Comparison of ENCODE assay signal across 16 cellular contexts in the genomic region with DNA sequence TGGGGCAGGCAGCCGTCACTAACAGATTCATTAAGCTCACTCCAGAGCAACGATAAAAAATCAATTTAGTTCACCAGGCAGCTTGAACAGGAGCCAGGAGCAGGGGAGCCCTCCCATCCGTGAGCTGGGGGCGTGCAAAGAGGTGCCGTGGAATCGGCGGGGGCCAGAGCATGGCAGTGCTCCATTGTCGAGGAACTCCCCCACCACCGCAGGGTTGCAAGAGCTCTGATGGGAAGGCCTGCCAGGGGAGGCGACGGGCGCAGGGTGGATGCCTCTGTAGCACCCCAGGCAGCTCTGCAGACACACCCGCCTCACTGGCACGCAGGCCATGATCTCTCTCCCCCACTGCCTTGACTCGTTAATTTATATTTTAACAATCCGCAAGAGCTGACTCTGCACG.
DNase-seq lines count a peak whose midpoint lies in the region; ATAC-seq and TF ChIP-seq lines count a peak whose summit lies in the region.
"Had no signal": no experiment of that assay in that cellular context is flagged by ENCODE, and none has a peak within 500 bp of the region (broad histone marks: within the 10 kb centered on the region; RNA-seq: fewer than 3 reads in every experiment).

No MANE protein-coding gene starts in this region.

- H3K27me3 ChIP-seq in BE2C (no peaks in the 10 kb centered on the region), mesenchymal stem cell (ENCODE audit: control insufficient read depth in 1 of 2, insufficient read depth in 1 of 2, low read length in 2 of 2) (peaks cover 15 to 89% of the 10 kb centered on the region in 2 experiments)

- peak overlapping the region; percentile 30 for H2BK15ac ChIP-seq in mesenchymal stem cell (ENCODE audit: low read depth, poor library complexity, severe bottlenecking)

- H3K79me1 ChIP-seq in mesenchymal stem cell (replicated peaks; ENCODE audit: low read length, poor library complexity, severe bottlenecking), result no peaks in the 10 kb centered on the region

- H3K14ac ChIP-seq in mesenchymal stem cell (ENCODE audit: low read length in 2 of 2), result no peak overlapping the region

- H3K23ac ChIP-seq in mesenchymal stem cell (ENCODE audit: low read length in 2 of 2), result no peak overlapping the region

- no peak overlapping the region for H3K4ac ChIP-seq in mesenchymal stem cell (ENCODE audit: low read depth in 1 of 2, low read length in 2 of 2)

- no peaks in the 10 kb centered on the region for H3K9me3 Mint-ChIP-seq in natural killer cell treated with Interleukin-12 subunit alpha and Interleukin-12 subunit beta and Interleukin-15 and Interleukin-18, amount 100 ng/mL, for 72 hours
- H3K9me3 Mint-ChIP-seq in CD14-positive monocyte, result peaks cover 0 to 9% (median 3%) of the 10 kb centered on the region in 7 donors
- H3K9me3 Mint-ChIP-seq: GM23338 had no signal

- peak overlapping the region; percentile 31 for H3K4me3 ChIP-seq in BE2C (ENCODE audit: low read depth, low read length)
- H3K4me3 ChIP-seq in mesenchymal stem cell (ENCODE audit: insufficient read depth in 1 of 2, low read depth in 1 of 2, low read length in 2 of 2), result no peak overlapping the region
- H3K4me3 ChIP-seq: GM23338 had no signal

- H3K36me3 Mint-ChIP-seq in natural killer cell treated with Interleukin-12 subunit alpha and Interleukin-12 subunit beta and Interleukin-15 and Interleukin-18, amount 100 ng/mL, for 72 hours, result no peaks in the 10 kb centered on the region
- no peaks in the 10 kb centered on the region for H3K36me3 Mint-ChIP-seq in CD14-positive monocyte
- H3K36me3 Mint-ChIP-seq: CD8-positive, alpha-beta memory T cell had no signal

- no peaks in the 10 kb centered on the region for H3K36me3 ChIP-seq in BE2C
- H3K36me3 ChIP-seq in mesenchymal stem cell (ENCODE audit: control insufficient read depth in 1 of 2, insufficient read depth in 2 of 2, low read depth in 1 of 2, low read length in 2 of 2), result no peaks in the 10 kb centered on the region

- no peak overlapping the region for H3K18ac ChIP-seq in mesenchymal stem cell (ENCODE audit: low read depth in 1 of 2, low read length in 2 of 2)

- H2AK5ac ChIP-seq in mesenchymal stem cell (ENCODE audit: low read length, severe bottlenecking), result no peak overlapping the region

- peaks cover 8 to 19% of the 10 kb centered on the region in 2 donors for H3K27me3 Mint-ChIP-seq in natural killer cell treated with Interleukin-12 subunit alpha and Interleukin-12 subunit beta and Interleukin-15 and Interleukin-18, amount 100 ng/mL, for 72 hours
- H3K27me3 Mint-ChIP-seq in CD14-positive monocyte (ENCODE audit: low read depth in 3 of 3), result peaks cover 5 to 12% (median 7%) of the 10 kb centered on the region in 3 donors

- no peak overlapping the region for H2BK5ac ChIP-seq in mesenchymal stem cell (ENCODE audit: low read depth, low read length, poor library complexity, severe bottlenecking)

- no peaks in the 10 kb centered on the region for H3K9me3 ChIP-seq in BE2C
- peaks cover 16% of the 10 kb centered on the region for H3K9me3 ChIP-seq in mesenchymal stem cell (ENCODE audit: control insufficient read depth, low read length)
- H3K9me3 ChIP-seq: Caco-2 had no signal

- H3K27ac Mint-ChIP-seq in natural killer cell treated with Interleukin-12 subunit alpha and Interleukin-12 subunit beta and Interleukin-15 and Interleukin-18, amount 100 ng/mL, for 72 hours, result no peak overlapping the region
- no peak overlapping the region for H3K27ac Mint-ChIP-seq in CD14-positive monocyte
- H3K27ac Mint-ChIP-seq: B cell; CD8-positive, alpha-beta memory T cell; GM23338 had no signal

- no peaks in the 10 kb centered on the region for H3K4me1 Mint-ChIP-seq in natural killer cell treated with Interleukin-12 subunit alpha and Interleukin-12 subunit beta and Interleukin-15 and Interleukin-18, amount 100 ng/mL, for 72 hours (ENCODE audit: low read depth in 2 of 2)
- H3K4me1 Mint-ChIP-seq in CD14-positive monocyte, result no peaks in the 10 kb centered on the region
- H3K4me1 Mint-ChIP-seq: B cell; CD8-positive, alpha-beta memory T cell had no signal

- no peak overlapping the region for H3K4me2 ChIP-seq in mesenchymal stem cell (ENCODE audit: low read length, poor library complexity, severe bottlenecking)
- H3K4me2 ChIP-seq: GM23338 had no signal

- no peak overlapping the region for H3K9ac ChIP-seq in mesenchymal stem cell (ENCODE audit: low read length)

- ATAC-seq in natural killer cell treated with Interleukin-12 subunit alpha and Interleukin-12 subunit beta and Interleukin-15 and Interleukin-18, amount 100 ng/mL, for 72 hours, result no peak
- ATAC-seq in GM18867 (IDR thresholded peaks at IDR 0.05; ENCODE audit: unreplicated experiment), result no peak
- ATAC-seq: GM23338 had no signal

- no peak overlapping the region for H4K91ac ChIP-seq in mesenchymal stem cell (ENCODE audit: low read length)

- TF ChIP-seq CTCF in BE2C (IDR thresholded peaks at IDR 0.05; ENCODE audit: low read depth, low read length) (no peak), CD14-positive monocyte (IDR thresholded peaks at IDR 0.05) (no peak)

- H2BK120ac ChIP-seq in mesenchymal stem cell (ENCODE audit: low read depth, low read length), result no peak overlapping the region

- DNase-seq in BE2C, result no peak
- peak; percentile 40 for DNase-seq in RPMI7951 (ENCODE audit: low read depth)
- DNase-seq in mesenchymal stem cell, result no peak
- DNase-seq in putamen (ENCODE audit: low spot score), result peak; percentile 81
- DNase-seq in natural killer cell treated with Interleukin-12 subunit alpha and Interleukin-12 subunit beta and Interleukin-15 and Interleukin-18, amount 100 ng/mL, for 72 hours (ENCODE audit: low spot score), result no peak
- DNase-seq in activated gamma-delta T cell (lab: John Stamatoyannopoulos, UW), result no peak
- no peak for DNase-seq in CD14-positive monocyte (ENCODE audit: low spot score)
- DNase-seq: 8988T; Caco-2; CD8-positive, alpha-beta memory T cell; H7; IMR-90 had no signal

- no peaks in the 10 kb centered on the region for H3K4me1 ChIP-seq in BE2C
- H3K4me1 ChIP-seq in mesenchymal stem cell (ENCODE audit: control insufficient read depth, insufficient read depth, low read depth, low read length), result peaks cover 4% of the 10 kb centered on the region
- H3K4me1 ChIP-seq: Caco-2 had no signal

- no peak overlapping the region for H4K8ac ChIP-seq in mesenchymal stem cell (ENCODE audit: low read length)

- no peak overlapping the region for H2AFZ ChIP-seq in mesenchymal stem cell (ENCODE audit: low read depth, low read length)
- H2AFZ ChIP-seq: GM23338 had no signal

- no peak overlapping the region for H2BK12ac ChIP-seq in mesenchymal stem cell (ENCODE audit: low read length in 2 of 2)

- 90% methylated on average over 17 of the region's 17 CpGs for WGBS in mesenchymal stem cell

- intact Hi-C loops in CD14-positive monocyte (cut with micrococcal nuclease), result loop anchor here in 1 of 2 donors (5.0 kb wide), 1 partner anchor 67 kb away; no protein-coding TSS in a partner anchor

- no peak overlapping the region for H3K27ac ChIP-seq in mesenchymal stem cell (ENCODE audit: low read length, poor library complexity, severe bottlenecking)
- H3K27ac ChIP-seq: C4-2B had no signal

- no peak overlapping the region for H3K4me3 Mint-ChIP-seq in natural killer cell treated with Interleukin-12 subunit alpha and Interleukin-12 subunit beta and Interleukin-15 and Interleukin-18, amount 100 ng/mL, for 72 hours
- no peak overlapping the region for H3K4me3 Mint-ChIP-seq in CD14-positive monocyte
- H3K4me3 Mint-ChIP-seq: B cell; CD8-positive, alpha-beta memory T cell; GM23338 had no signal

Comparison
In these comparisons a context has a peak if more than half of its experiments do, and no peak if none do; other contexts are left out.
1. DNase-seq: peak in RPMI7951 (single experiment) and putamen (single experiment); none in BE2C (single experiment), mesenchymal stem cell (single experiment), natural killer cell treated with Interleukin-12 subunit alpha and Interleukin-12 subunit beta and Interleukin-15 and Interleukin-18, amount 100 ng/mL, for 72 hours (single experiment), activated gamma-delta T cell (single experiment) and CD14-positive monocyte (single experiment).